Comparison of ENCODE assay signal across 35 cellular contexts in the genomic region with DNA sequence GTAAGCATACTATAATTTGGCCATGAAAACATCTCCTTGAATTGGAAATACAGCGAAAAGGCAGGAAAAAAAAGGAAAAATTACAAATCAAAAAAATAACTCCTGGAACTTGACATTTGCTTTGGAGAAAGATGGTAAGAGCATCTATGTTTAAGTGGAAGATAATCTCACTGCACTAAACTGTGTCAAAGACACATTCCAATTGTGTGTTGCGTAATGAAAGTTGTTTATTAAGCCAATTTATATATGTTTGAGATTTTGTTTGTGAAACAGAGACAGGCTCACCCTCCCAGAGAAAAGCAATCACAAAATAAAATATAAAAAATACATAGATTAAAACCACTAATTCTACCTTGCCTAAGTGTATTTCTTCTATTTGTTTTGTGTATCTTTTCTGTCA.
"Had no signal": no experiment of that assay in that cellular context is flagged by ENCODE, and none has a peak within 500 bp of the region (broad histone marks: within the 10 kb centered on the region; RNA-seq: fewer than 3 reads in every experiment).

No MANE protein-coding gene starts in this region.

- H3K4me3 ChIP-seq: MG63 had no signal

- H3K9me3 ChIP-seq: MG63 had no signal

- H3K36me3 ChIP-seq: MG63 had no signal

- H3K27me3 ChIP-seq: MG63 had no signal

- DNase-seq: Kasumi-1, MG63, MM.1S, MV-4-11, NCI-H1048, NCI-H1092, NCI-H1092 treated with DMSO at 0.1 percent for 48 hours, NCI-H1105, NCI-H1105 treated with DMSO at 0.1 percent for 48 hours, NCI-H1417, NCI-H1417 treated with DMSO at 0.1 percent for 48 hours, NCI-H1436, NCI-H1436 treated with DMSO at 0.1 percent for 48 hours, NCI-H146, NCI-H1694, NCI-H1694 treated with DMSO at 0.1 percent for 48 hours, NCI-H187, NCI-H187 treated with DMSO at 0.1 percent for 48 hours, NCI-H1930, NCI-H2029, NCI-H2029 treated with DMSO at 0.1 percent for 48 hours, NCI-H2081, NCI-H2081 treated with DMSO at 0.1 percent for 48 hours, NCI-H2107, NCI-H2171, NCI-H2171 treated with DMSO at 0.1 percent for 48 hours, NCI-H2227 treated with DMSO at 0.1 percent for 48 hours, NCI-H226, NCI-H345, NCI-H446, NCI-H446 treated with DMSO at 0.1 percent for 48 hours, NCI-H510A, NCI-H510A treated with DMSO at 0.1 percent for 48 hours, NCI-H524, NCI-H524 treated with DMSO at 0.1 percent for 48 hours had no signal
